Comparison of ENCODE assay signal across 1 cellular context in the genomic region with DNA sequence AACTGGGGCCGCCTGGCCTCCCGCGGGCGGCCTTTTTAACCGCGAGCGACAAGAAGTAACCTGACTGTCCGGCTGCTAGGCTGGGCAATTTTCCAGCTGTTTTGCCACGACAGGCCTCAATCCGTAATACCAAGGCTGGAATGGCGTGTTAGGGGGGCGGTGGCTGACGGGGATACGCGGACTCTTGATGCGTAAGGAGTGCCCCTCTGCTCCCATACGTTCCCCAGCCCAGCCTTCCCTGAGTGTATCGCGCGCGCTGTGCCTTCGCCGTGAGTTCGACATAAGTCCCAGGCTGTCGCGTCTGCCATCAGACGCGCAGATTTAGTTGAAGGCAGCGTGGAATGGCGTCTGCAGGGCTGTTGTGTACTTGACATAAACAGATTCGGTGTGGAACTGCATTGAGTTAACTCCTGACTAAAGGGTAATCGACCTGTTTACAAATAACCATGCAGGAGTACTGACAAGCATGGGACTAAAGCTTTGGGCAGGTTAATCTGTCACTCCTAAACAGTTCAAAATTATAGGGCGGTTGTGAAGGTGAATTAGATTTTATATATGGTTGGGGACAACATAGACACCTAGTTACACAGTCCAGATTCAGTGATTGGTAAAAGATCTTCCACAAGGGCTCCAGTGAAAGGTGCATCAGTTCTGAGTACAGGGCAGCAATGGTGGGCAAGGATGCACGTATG.
TF ChIP-seq lines count a peak whose summit lies in the region.

No MANE protein-coding gene starts in this region.

TF ChIP-seq in HepG2, 621 proteins besides CTCF, POLR2A, EP300 and RAD21 (continued from another document and continues in another):
- TF ChIP-seq PAXIP1 (CRISPR knock-in tag; conservative IDR thresholded peaks at IDR 0.05): peak; percentile 11; the same call in 1 of the 2 replicates
- TF ChIP-seq ZBTB7A (CRISPR knock-in tag; IDR thresholded peaks at IDR 0.05): no peak; the same call in 1 of the 2 replicates
- no peak for TF ChIP-seq GLMP (CRISPR knock-in tag; IDR thresholded peaks at IDR 0.05; ENCODE audit: borderline replicate concordance)
- no peak; the same call in 1 of the 2 replicates for TF ChIP-seq ELF3 (CRISPR knock-in tag; IDR thresholded peaks at IDR 0.05)
- no peak for TF ChIP-seq ZBTB14 (CRISPR knock-in tag; IDR thresholded peaks at IDR 0.05)
- TF ChIP-seq, protein P1, sequence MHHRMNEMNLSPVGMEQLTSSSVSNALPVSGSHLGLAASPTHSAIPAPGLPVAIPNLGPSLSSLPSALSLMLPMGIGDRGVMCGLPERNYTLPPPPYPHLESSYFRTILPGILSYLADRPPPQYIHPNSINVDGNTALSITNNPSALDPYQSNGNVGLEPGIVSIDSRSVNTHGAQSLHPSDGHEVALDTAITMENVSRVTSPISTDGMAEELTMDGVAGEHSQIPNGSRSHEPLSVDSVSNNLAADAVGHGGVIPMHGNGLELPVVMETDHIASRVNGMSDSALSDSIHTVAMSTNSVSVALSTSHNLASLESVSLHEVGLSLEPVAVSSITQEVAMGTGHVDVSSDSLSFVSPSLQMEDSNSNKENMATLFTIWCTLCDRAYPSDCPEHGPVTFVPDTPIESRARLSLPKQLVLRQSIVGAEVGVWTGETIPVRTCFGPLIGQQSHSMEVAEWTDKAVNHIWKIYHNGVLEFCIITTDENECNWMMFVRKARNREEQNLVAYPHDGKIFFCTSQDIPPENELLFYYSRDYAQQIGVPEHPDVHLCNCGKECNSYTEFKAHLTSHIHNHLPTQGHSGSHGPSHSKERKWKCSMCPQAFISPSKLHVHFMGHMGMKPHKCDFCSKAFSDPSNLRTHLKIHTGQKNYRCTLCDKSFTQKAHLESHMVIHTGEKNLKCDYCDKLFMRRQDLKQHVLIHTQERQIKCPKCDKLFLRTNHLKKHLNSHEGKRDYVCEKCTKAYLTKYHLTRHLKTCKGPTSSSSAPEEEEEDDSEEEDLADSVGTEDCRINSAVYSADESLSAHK (CRISPR knock-in tag; IDR thresholded peaks at IDR 0.05; ENCODE audit: borderline replicate concordance): no peak
- no peak for TF ChIP-seq ZNF790 (CRISPR knock-in tag; IDR thresholded peaks at IDR 0.05; ENCODE audit: borderline replicate concordance)
- peak; percentile 14; the same call in 1 of the 2 replicates for TF ChIP-seq SAP130 (CRISPR knock-in tag; IDR thresholded peaks at IDR 0.05; ENCODE audit: low read depth)
- no peak for TF ChIP-seq GABPB1 (CRISPR knock-in tag; IDR thresholded peaks at IDR 0.05)
- TF ChIP-seq MTERF4 (CRISPR knock-in tag; IDR thresholded peaks at IDR 0.05): no peak
- no peak for TF ChIP-seq ZBTB25 (CRISPR knock-in tag; IDR thresholded peaks at IDR 0.05)
- TF ChIP-seq ZNF768 (CRISPR knock-in tag; IDR thresholded peaks at IDR 0.05): no peak; the same call in none of the 2 replicates
- TF ChIP-seq ZSCAN12 (CRISPR knock-in tag; IDR thresholded peaks at IDR 0.05): no peak
- TF ChIP-seq, protein P2, sequence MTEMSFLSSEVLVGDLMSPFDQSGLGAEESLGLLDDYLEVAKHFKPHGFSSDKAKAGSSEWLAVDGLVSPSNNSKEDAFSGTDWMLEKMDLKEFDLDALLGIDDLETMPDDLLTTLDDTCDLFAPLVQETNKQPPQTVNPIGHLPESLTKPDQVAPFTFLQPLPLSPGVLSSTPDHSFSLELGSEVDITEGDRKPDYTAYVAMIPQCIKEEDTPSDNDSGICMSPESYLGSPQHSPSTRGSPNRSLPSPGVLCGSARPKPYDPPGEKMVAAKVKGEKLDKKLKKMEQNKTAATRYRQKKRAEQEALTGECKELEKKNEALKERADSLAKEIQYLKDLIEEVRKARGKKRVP (CRISPR knock-in tag; IDR thresholded peaks at IDR 0.05): peak in 1 of 2 experiments; percentile 6; a peak in 1 of 4 replicates
- no peak; the same call in none of the 2 replicates for TF ChIP-seq SIN3A (IDR thresholded peaks at IDR 0.05; ENCODE audit: borderline replicate concordance, low read depth, low read length)
- TF ChIP-seq SAFB2 (CRISPR knock-in tag; IDR thresholded peaks at IDR 0.05; ENCODE audit: borderline replicate concordance, low read depth): no peak
- TF ChIP-seq ZZZ3 (CRISPR knock-in tag; IDR thresholded peaks at IDR 0.05; ENCODE audit: borderline replicate concordance): no peak
- TF ChIP-seq TERF1 (CRISPR knock-in tag; IDR thresholded peaks at IDR 0.05): peak; percentile 69; the same call in 1 of the 2 replicates
- TF ChIP-seq NCOA1 (CRISPR knock-in tag; IDR thresholded peaks at IDR 0.05): no peak; the same call in 1 of the 2 replicates
- peak; percentile 89; the same call in 1 of the 2 replicates for TF ChIP-seq HOXA7 (CRISPR knock-in tag; IDR thresholded peaks at IDR 0.05)
- no peak for TF ChIP-seq ZNF501 (CRISPR knock-in tag; IDR thresholded peaks at IDR 0.05)
- no peak for TF ChIP-seq SYNCRIP (IDR thresholded peaks at IDR 0.05; ENCODE audit: insufficient read depth, low read depth, low read length)
- no peak for TF ChIP-seq SMARCE1 (IDR thresholded peaks at IDR 0.05; ENCODE audit: borderline replicate concordance)
- no peak for TF ChIP-seq ZNF558 (CRISPR knock-in tag; IDR thresholded peaks at IDR 0.05; ENCODE audit: borderline replicate concordance)
- no peak for TF ChIP-seq ZMYM4 (CRISPR knock-in tag; IDR thresholded peaks at IDR 0.05)
- TF ChIP-seq ZNF260 (CRISPR knock-in tag; IDR thresholded peaks at IDR 0.05; ENCODE audit: borderline replicate concordance, low read depth): no peak
- no peak for TF ChIP-seq RNF2 (conservative IDR thresholded peaks at IDR 0.05; ENCODE audit: low read depth)
- TF ChIP-seq MTF2 (CRISPR knock-in tag; IDR thresholded peaks at IDR 0.05; ENCODE audit: borderline replicate concordance): no peak
- TF ChIP-seq RARG (CRISPR knock-in tag; IDR thresholded peaks at IDR 0.05; ENCODE audit: low read depth): peak; percentile 54; the same call in 1 of the 2 replicates
- TF ChIP-seq ZNF382 (CRISPR knock-in tag; IDR thresholded peaks at IDR 0.05; ENCODE audit: borderline replicate concordance): no peak
- TF ChIP-seq ZFP37 (CRISPR knock-in tag; IDR thresholded peaks at IDR 0.05; ENCODE audit: borderline replicate concordance): no peak; the same call in 1 of the 2 replicates
- no peak for TF ChIP-seq ZNF280D (CRISPR knock-in tag; IDR thresholded peaks at IDR 0.05)
- TF ChIP-seq ZNF362 (CRISPR knock-in tag; IDR thresholded peaks at IDR 0.05; ENCODE audit: borderline replicate concordance): no peak
- no peak for TF ChIP-seq ZBTB3 (CRISPR knock-in tag; IDR thresholded peaks at IDR 0.05; ENCODE audit: borderline replicate concordance, low read depth)
